36 cellular contexts compared by ENCODE assay signal in genomic region chr12:10695852-10696251, GRCh38. TPM values are rescaled to one million over a fixed set of nuclear protein-coding genes. Genes with fewer than 3 reads are reported as not detected.
"Had no signal": no experiment of that assay in that cellular context is flagged by ENCODE, and none has a peak within 500 bp of the region (broad histone marks: within the 10 kb centered on the region; RNA-seq: fewer than 3 reads in every experiment).

No MANE protein-coding gene starts in this region.

- H3K27me3 ChIP-seq: brain microvascular endothelial cell, SJSA1 had no signal

- H3K4me1 ChIP-seq: SJSA1 had no signal

- H3K9me3 Mint-ChIP-seq: activated B cell treated with CpG ODN at 0.5 μM for 24 hours; activated CD4-positive, alpha-beta memory T cell treated with anti-CD3 and anti-CD28 coated beads for 36 hours; activated naive CD8-positive, alpha-beta T cell treated with anti-CD3 and anti-CD28 coated beads for 36 hours; T-helper 1 cell treated with Interleukin-12 subunit alpha and Interleukin-12 subunit beta and Interleukin-4 antibody, amounts not matched to agents 30 μg/mL and 1 μg/mL, for 36 hours; T-helper 2 cell treated with Interferon-gamma antibody and Interleukin-4, amounts not matched to agents 5 μg/mL and 100 μg/mL, for 36 hours had no signal

- H3K9ac ChIP-seq: KMS-11, SK-N-SH had no signal

- H3K27me3 Mint-ChIP-seq: activated B cell treated with CpG ODN at 0.5 μM for 24 hours; activated CD4-positive, alpha-beta memory T cell treated with anti-CD3 and anti-CD28 coated beads for 36 hours; activated CD8-positive, alpha-beta memory T cell treated with anti-CD3 and anti-CD28 coated beads, Interleukin-2, amount 10 ng/mL, durations not matched to agents 7 days and 5 days; activated naive CD8-positive, alpha-beta T cell treated with anti-CD3 and anti-CD28 coated beads for 36 hours had no signal

- H3K9me3 ChIP-seq: SJSA1, SK-N-SH had no signal

- H3K4me3 Mint-ChIP-seq: activated B cell treated with CpG ODN at 0.5 μM for 24 hours; activated CD4-positive, alpha-beta memory T cell treated with anti-CD3 and anti-CD28 coated beads for 36 hours; activated CD8-positive, alpha-beta memory T cell treated with anti-CD3 and anti-CD28 coated beads, Interleukin-2, amount 10 ng/mL, durations not matched to agents 7 days and 5 days; activated naive CD8-positive, alpha-beta T cell treated with anti-CD3 and anti-CD28 coated beads for 36 hours; T-helper 1 cell treated with Interleukin-12 subunit alpha and Interleukin-12 subunit beta and Interleukin-4 antibody, amounts not matched to agents 30 μg/mL and 1 μg/mL, for 36 hours; T-helper 2 cell treated with Interferon-gamma antibody and Interleukin-4, amounts not matched to agents 5 μg/mL and 100 μg/mL, for 36 hours had no signal

- H3K4me1 Mint-ChIP-seq: activated B cell treated with CpG ODN at 0.5 μM for 24 hours had no signal

- DNase-seq: activated B cell treated with CpG ODN at 0.5 μM for 24 hours; activated CD4-positive, alpha-beta memory T cell treated with anti-CD3 and anti-CD28 coated beads for 36 hours; activated CD4-positive, alpha-beta T cell treated with anti-CD3 and anti-CD28 coated beads for 4 hours; activated CD4-positive, alpha-beta T cell treated with anti-CD3 and anti-CD28 coated beads, Interleukin-2, amount 50 U/mL, for 1 hour; activated CD4-positive, CD25-positive, alpha-beta regulatory T cell treated with anti-CD3 and anti-CD28 coated beads, Interleukin-2, amount 50 U/mL, for 72 hours; activated CD8-positive, alpha-beta memory T cell treated with anti-CD3 and anti-CD28 coated beads for 24 hours; activated CD8-positive, alpha-beta memory T cell treated with anti-CD3 and anti-CD28 coated beads, Interleukin-2, amount 10 ng/mL, durations not matched to agents 7 days and 5 days; activated CD8-positive, alpha-beta memory T cell treated with anti-CD3 and anti-CD28 coated beads, Interleukin-2, amount 50 U/mL, for 48 hours; activated effector memory CD4-positive, alpha-beta T cell treated with Interleukin-2 at 50 U/mL for 16 hours; activated naive CD4-positive, alpha-beta T cell; activated naive CD4-positive, alpha-beta T cell treated with anti-CD3 and anti-CD28 coated beads, Interleukin-2, amount 50 U/mL, for 16 hours; activated naive CD8-positive, alpha-beta T cell treated with anti-CD3 and anti-CD28 coated beads for 36 hours; activated T-cell treated with anti-CD3 and anti-CD28 coated beads, Interleukin-2, amount 50 U/mL, for 48 hours; amniotic stem cell; aorta; brain microvascular endothelial cell; central memory CD4-positive, alpha-beta T cell; MM.1S; MV-4-11; NCI-H1092 treated with DMSO at 0.1 percent for 48 hours; NCI-H1417; NCI-H146; NCI-H187; NCI-H2029 treated with DMSO at 0.1 percent for 48 hours; NCI-H2107; NCI-H2171 treated with DMSO at 0.1 percent for 48 hours; NCI-H226; NCI-H446 treated with DMSO at 0.1 percent for 48 hours; NCI-H524; SHP77 treated with DMSO at 0.1 percent for 48 hours; SK-N-SH had no signal

- ATAC-seq: activated CD8-positive, alpha-beta memory T cell treated with anti-CD3 and anti-CD28 coated beads, Interleukin-2, amount 10 ng/mL, durations not matched to agents 7 days and 5 days; Panc1 had no signal

- H3K27ac Mint-ChIP-seq: activated B cell treated with CpG ODN at 0.5 μM for 24 hours; activated CD4-positive, alpha-beta memory T cell treated with anti-CD3 and anti-CD28 coated beads for 36 hours; activated naive CD8-positive, alpha-beta T cell treated with anti-CD3 and anti-CD28 coated beads for 36 hours; T-helper 1 cell treated with Interleukin-12 subunit alpha and Interleukin-12 subunit beta and Interleukin-4 antibody, amounts not matched to agents 30 μg/mL and 1 μg/mL, for 36 hours; T-helper 2 cell treated with Interferon-gamma antibody and Interleukin-4, amounts not matched to agents 5 μg/mL and 100 μg/mL, for 36 hours had no signal

- H3K4me3 ChIP-seq: SJSA1 had no signal

- H3K27ac ChIP-seq: brain microvascular endothelial cell, KMS-11, SJSA1 had no signal

RNA-seq across cellular contexts. Expression of gene STYK1, which starts 22.0 kb away (rescaled TPM):
- total RNA-seq: activated B cell treated with CpG ODN at 0.5 μM for 24 hours; activated CD4-positive, alpha-beta memory T cell treated with anti-CD3 and anti-CD28 coated beads for 36 hours had no signal
- polyA plus RNA-seq: SK-N-SH had no signal
